Comparison of ENCODE assay signal across 17 cellular contexts in genomic region chr19:6613711-6614110, GRCh38. TPM values are rescaled to one million over a fixed set of nuclear protein-coding genes. Genes with fewer than 3 reads are reported as not detected.
DNase-seq lines count a peak whose midpoint lies in the region; ATAC-seq and TF ChIP-seq lines count a peak whose summit lies in the region.
"Had no signal": no experiment of that assay in that cellular context is flagged by ENCODE, and none has a peak within 500 bp of the region (broad histone marks: within the 10 kb centered on the region; RNA-seq: fewer than 3 reads in every experiment).

No MANE protein-coding gene starts in this region.

- H3K4me1 ChIP-seq in PC-3 (ENCODE audit: insufficient read depth, low read length): peaks cover 29% of the 10 kb centered on the region
- H3K4me1 ChIP-seq: testis had no signal

- peak overlapping the region; percentile 38 for H3K27ac ChIP-seq in PC-3 (ENCODE audit: low read length)
- H3K27ac ChIP-seq: testis had no signal

- no peak overlapping the region for H2AFZ ChIP-seq in PC-3 (ENCODE audit: low read length)

- no peaks in the 10 kb centered on the region for H3K9me2 ChIP-seq in PC-3 (replicated peaks; ENCODE audit: low read length)

- TF ChIP-seq CTCF in PC-3 (conservative IDR thresholded peaks at IDR 0.05; ENCODE audit: low read depth, low read length) (no peak), chondrocyte (IDR thresholded peaks at IDR 0.05) (no peak)

- ATAC-seq in PC-3: no peak
- ATAC-seq in GM19397 (IDR thresholded peaks at IDR 0.05; ENCODE audit: unreplicated experiment): no peak
- ATAC-seq in HG03565 (IDR thresholded peaks at IDR 0.05; ENCODE audit: unreplicated experiment): no peak

- CTCF ChIA-PET in PC-3 (lab: Charles Lee): interaction anchor here (0.6 kb wide), 3 partner anchors 62 to 590 kb away, joined by 3 to 6 read pairs (median 3); no protein-coding TSS in a partner anchor

- H3F3A ChIP-seq in PC-3 (ENCODE audit: low read length, unreplicated experiment): peaks cover 14% of the 10 kb centered on the region

- H3K27ac Mint-ChIP-seq in chondrocyte (ENCODE audit: unreplicated experiment): peak overlapping the region; percentile 51
- H3K27ac Mint-ChIP-seq: CD4-positive, alpha-beta memory T cell had no signal

- H3K4me2 ChIP-seq in PC-3 (ENCODE audit: low read length): no peak overlapping the region

- H3K9me3 Mint-ChIP-seq in chondrocyte (ENCODE audit: low read depth): peaks cover 13% of the 10 kb centered on the region

- H3K9ac ChIP-seq in PC-3 (ENCODE audit: low read length): no peak overlapping the region

- H3K27me3 ChIP-seq in PC-3 (ENCODE audit: low read length): no peaks in the 10 kb centered on the region
- H3K27me3 ChIP-seq: testis had no signal

- no peaks in the 10 kb centered on the region for H3K79me2 ChIP-seq in PC-3 (ENCODE audit: low read length)

- peaks cover 48% of the 10 kb centered on the region for H3K4me1 Mint-ChIP-seq in chondrocyte (ENCODE audit: low read depth)

- H3K9me3 ChIP-seq in PC-3 (ENCODE audit: low read length): no peaks in the 10 kb centered on the region
- H3K9me3 ChIP-seq: testis had no signal

- H3K36me3 ChIP-seq in PC-3 (ENCODE audit: low read depth, low read length): no peaks in the 10 kb centered on the region

- H4K20me1 ChIP-seq in PC-3 (ENCODE audit: low read length): no peaks in the 10 kb centered on the region

- no peaks in the 10 kb centered on the region for H3K27me3 Mint-ChIP-seq in chondrocyte (ENCODE audit: low read depth)

- H3K36me3 Mint-ChIP-seq in chondrocyte (ENCODE audit: low read depth): peaks cover 6% of the 10 kb centered on the region

- DNase-seq in stimulated activated naive CD4-positive, alpha-beta T cell treated with Interleukin-2 at 50 U/mL for 16 hours (lab: John Stamatoyannopoulos, UW): peak; percentile 46
- no peak for DNase-seq in stimulated activated naive CD4-positive, alpha-beta T cell (lab: John Stamatoyannopoulos, UW)
- DNase-seq in PC-3 (peak; percentile 69), chondrocyte (ENCODE audit: low spot score) (no peak), NCI-H187 (lab: John Stamatoyannopoulos, UW) (no peak), NCI-H1436 (lab: John Stamatoyannopoulos, UW) (no peak)
- DNase-seq: caudate nucleus; CD4-positive, alpha-beta memory T cell; GF-D8; T1000; testis had no signal

- H3K4me3 ChIP-seq in PC-3 (ENCODE audit: low read length): no peak overlapping the region
- H3K4me3 ChIP-seq: testis had no signal

- POLR2A ChIA-PET in PC-3 (lab: Charles Lee; ENCODE audit: unreplicated experiment): no interaction called here

- intact Hi-C loops in PC-3 (cut with micrococcal nuclease): loop anchor here (5.0 kb wide), 2 partner anchors 124 to 151 kb away; partner anchors contain the start of genes CRB3, GPR108 and TRIP10

- no TSS peak for BruUV-seq in PC-3 (replicated peaks; lab: Mats Ljungman, UMichigan)

- H3K4me3 Mint-ChIP-seq in chondrocyte (ENCODE audit: unreplicated experiment): no peak overlapping the region
- H3K4me3 Mint-ChIP-seq: CD4-positive, alpha-beta memory T cell had no signal

RNA-seq across cellular contexts. Expression of gene CD70, which starts 22.8 kb away (rescaled TPM):
- total RNA-seq in PC-3 (2014; rRNA removed) (2.3 and 2.6 TPM in 2 replicates), chondrocyte (3.3 to 8.1 TPM (median 3.9 TPM) in 3 replicates)
- total RNA-seq: fibroblast of villous mesenchyme, pulmonary artery endothelial cell had no signal

RNA-seq across cellular contexts. Expression of gene TNFSF14, which starts 56.2 kb away (rescaled TPM):
- total RNA-seq in PC-3 (2014; rRNA removed) (not detected in 2 replicates), chondrocyte (not detected in 3 replicates)
- total RNA-seq: LHCN-M2, pulmonary artery endothelial cell, RPMI7951 had no signal

Comparison
In these comparisons a context has a peak if more than half of its experiments do, and no peak if none do; other contexts are left out.
1. DNase-seq: peak in stimulated activated naive CD4-positive, alpha-beta T cell treated with Interleukin-2 at 50 U/mL for 16 hours (single experiment) and PC-3 (single experiment); none in stimulated activated naive CD4-positive, alpha-beta T cell (0 of 6), chondrocyte (single experiment), NCI-H187 (0 of 2) and NCI-H1436 (single experiment).